In genomic region chr2:233728723-233729301, GRCh38 we compare ENCODE assay signal across 30 cellular contexts. TPM values are rescaled to one million over a fixed set of nuclear protein-coding genes. Genes with fewer than 3 reads are reported as not detected.
"Had no signal": no experiment of that assay in that cellular context is flagged by ENCODE, and none has a peak within 500 bp of the region (broad histone marks: within the 10 kb centered on the region; RNA-seq: fewer than 3 reads in every experiment).

UGT1A3 (plus strand) TSS chr2:233729042; CDS start chr2:233729127, 85 bp downstream.

- H3K27me3 ChIP-seq: ascending aorta, body of pancreas, Peyer's patch had no signal

- H3K4me2 ChIP-seq: KMS-11 had no signal

- H3K9ac ChIP-seq: KMS-11 had no signal

- DNase-seq: activated CD4-positive, alpha-beta T cell treated with anti-CD3 and anti-CD28 coated beads, Interleukin-2, amount 10 ng/mL, durations not matched to agents 24 days and 14 days; activated CD4-positive, alpha-beta T cell treated with anti-CD3 and anti-CD28 coated beads, Interleukin-2, amount 50 U/mL, for 48 hours; activated CD4-positive, CD25-positive, alpha-beta regulatory T cell treated with anti-CD3 and anti-CD28 coated beads, Interleukin-2, amount 50 U/mL, for 72 hours; activated CD8-positive, alpha-beta memory T cell treated with anti-CD3 and anti-CD28 coated beads, Interleukin-2, amount 10 ng/mL, durations not matched to agents 7 days and 5 days; activated effector memory CD4-positive, alpha-beta T cell treated with Interleukin-2 at 50 U/mL for 16 hours; activated naive CD4-positive, alpha-beta T cell; activated T-cell treated with anti-CD3 and anti-CD28 coated beads, Interleukin-2, amount 50 U/mL, for 24 hours; body of pancreas; MM.1S; NCI-H1105; NCI-H1436; NCI-H1694 treated with DMSO at 0.1 percent for 48 hours; NCI-H2029 treated with DMSO at 0.1 percent for 48 hours; NCI-H345; NCI-H510A; NCI-H526 treated with DMSO at 0.1 percent for 48 hours; NCI-H82; OCI-M1; Peyer's patch; SHP77; T-helper 17 cell; T-helper 9 cell had no signal

- H3K9me3 Mint-ChIP-seq: activated CD4-positive, alpha-beta T cell treated with anti-CD3 and anti-CD28 coated beads, Interleukin-2, amount 10 ng/mL, durations not matched to agents 24 days and 14 days; activated naive CD4-positive, alpha-beta T cell treated with anti-CD3 and anti-CD28 coated beads, Interleukin-2, amount 50 U/mL, for 24 hours; activated T-cell treated with anti-CD3 and anti-CD28 coated beads, Interleukin-2, amount 50 U/mL, for 24 hours; activated T-helper 1 cell treated with anti-CD3 and anti-CD28 coated beads, Interleukin-12 subunit alpha, Interleukin-12 subunit beta, Interleukin-2, Interleukin-4 antibody, amounts not matched to agents 30 ng/mL and 10 ng/mL and 1 ng/mL, durations not matched to agents 14 hours and 24 hours and 36 hours; central memory CD8-positive, alpha-beta T cell had no signal

- H3K27ac ChIP-seq: ascending aorta, body of pancreas, KMS-11, Peyer's patch, RWPE1 had no signal

- H3K4me1 Mint-ChIP-seq: activated CD4-positive, alpha-beta T cell treated with anti-CD3 and anti-CD28 coated beads, Interleukin-2, amount 10 ng/mL, durations not matched to agents 24 days and 14 days; activated CD8-positive, alpha-beta memory T cell treated with anti-CD3 and anti-CD28 coated beads, Interleukin-2, amount 10 ng/mL, durations not matched to agents 7 days and 5 days; activated naive CD4-positive, alpha-beta T cell treated with anti-CD3 and anti-CD28 coated beads, Interleukin-2, amount 50 U/mL, for 24 hours; central memory CD8-positive, alpha-beta T cell; WTC11 had no signal

- H3K9me3 ChIP-seq: ascending aorta, body of pancreas, Peyer's patch had no signal

- H3K4me1 ChIP-seq: ascending aorta, body of pancreas, Peyer's patch had no signal

- H3K36me3 ChIP-seq: ascending aorta, Peyer's patch had no signal

- H3K4me3 Mint-ChIP-seq: activated CD4-positive, alpha-beta T cell treated with anti-CD3 and anti-CD28 coated beads, Interleukin-2, amount 10 ng/mL, durations not matched to agents 24 days and 14 days; activated CD8-positive, alpha-beta memory T cell treated with anti-CD3 and anti-CD28 coated beads, Interleukin-2, amount 10 ng/mL, durations not matched to agents 7 days and 5 days; activated naive CD4-positive, alpha-beta T cell treated with anti-CD3 and anti-CD28 coated beads, Interleukin-2, amount 50 U/mL, for 24 hours; activated T-cell treated with anti-CD3 and anti-CD28 coated beads, Interleukin-2, amount 50 U/mL, for 24 hours; activated T-helper 1 cell treated with anti-CD3 and anti-CD28 coated beads, Interleukin-12 subunit alpha, Interleukin-12 subunit beta, Interleukin-2, Interleukin-4 antibody, amounts not matched to agents 30 ng/mL and 10 ng/mL and 1 ng/mL, durations not matched to agents 14 hours and 24 hours and 36 hours; central memory CD8-positive, alpha-beta T cell; T-helper 17 cell; WTC11 had no signal

- H3K27ac Mint-ChIP-seq: activated CD4-positive, alpha-beta T cell treated with anti-CD3 and anti-CD28 coated beads, Interleukin-2, amount 10 ng/mL, durations not matched to agents 24 days and 14 days; activated CD8-positive, alpha-beta memory T cell treated with anti-CD3 and anti-CD28 coated beads, Interleukin-2, amount 10 ng/mL, durations not matched to agents 7 days and 5 days; activated naive CD4-positive, alpha-beta T cell treated with anti-CD3 and anti-CD28 coated beads, Interleukin-2, amount 50 U/mL, for 24 hours; activated T-cell treated with anti-CD3 and anti-CD28 coated beads, Interleukin-2, amount 50 U/mL, for 24 hours; activated T-helper 1 cell treated with anti-CD3 and anti-CD28 coated beads, Interleukin-12 subunit alpha, Interleukin-12 subunit beta, Interleukin-2, Interleukin-4 antibody, amounts not matched to agents 30 ng/mL and 10 ng/mL and 1 ng/mL, durations not matched to agents 14 hours and 24 hours and 36 hours; T-helper 17 cell; WTC11 had no signal

- ATAC-seq: activated CD8-positive, alpha-beta memory T cell treated with anti-CD3 and anti-CD28 coated beads, Interleukin-2, amount 10 ng/mL, durations not matched to agents 7 days and 5 days; body of pancreas; T-helper 17 cell; WTC11 had no signal

- H3K4me3 ChIP-seq: ascending aorta, body of pancreas, Peyer's patch had no signal

- H3K36me3 Mint-ChIP-seq: activated CD8-positive, alpha-beta memory T cell treated with anti-CD3 and anti-CD28 coated beads, Interleukin-2, amount 10 ng/mL, durations not matched to agents 7 days and 5 days; activated naive CD4-positive, alpha-beta T cell treated with anti-CD3 and anti-CD28 coated beads, Interleukin-2, amount 50 U/mL, for 24 hours had no signal

RNA-seq across cellular contexts. Expression of gene UGT1A3, which starts in this region (rescaled TPM):
- total RNA-seq: activated CD4-positive, alpha-beta T cell treated with anti-CD3 and anti-CD28 coated beads, Interleukin-2, amount 10 ng/mL, durations not matched to agents 24 days and 14 days; activated CD8-positive, alpha-beta memory T cell treated with anti-CD3 and anti-CD28 coated beads, Interleukin-2, amount 10 ng/mL, durations not matched to agents 7 days and 5 days; activated T-helper 1 cell treated with anti-CD3 and anti-CD28 coated beads, Interleukin-12 subunit alpha, Interleukin-12 subunit beta, Interleukin-2, Interleukin-4 antibody, amounts not matched to agents 30 ng/mL and 10 ng/mL and 1 ng/mL, durations not matched to agents 14 hours and 24 hours and 36 hours; ascending aorta; body of pancreas; SK-MEL-5; T-helper 17 cell; WTC11 had no signal
